16 cellular contexts compared by ENCODE assay signal in the genomic region with DNA sequence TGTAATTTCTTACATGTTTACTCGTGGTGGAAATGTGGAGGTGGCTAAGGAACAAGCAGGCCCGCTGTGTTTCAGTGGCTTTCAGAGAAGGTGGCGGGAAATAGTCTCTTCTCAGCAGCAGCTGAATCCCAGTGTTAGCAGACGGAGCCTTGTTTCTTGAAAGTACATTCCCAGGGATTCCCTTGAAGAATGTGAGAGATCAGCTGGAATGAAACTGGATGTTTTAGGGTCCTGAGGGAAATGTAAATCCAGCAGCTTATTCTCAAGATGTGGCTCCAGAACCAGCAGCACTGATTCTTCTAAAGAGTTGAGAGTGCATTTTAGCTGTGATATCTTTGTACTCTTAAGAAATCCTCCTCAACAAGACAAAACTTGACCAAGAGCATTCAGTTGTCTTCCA.
"Had no signal": no experiment of that assay in that cellular context is flagged by ENCODE, and none has a peak within 500 bp of the region (broad histone marks: within the 10 kb centered on the region; RNA-seq: fewer than 3 reads in every experiment).

No MANE protein-coding gene starts in this region.

- H3K27me3 ChIP-seq: gastrocnemius medialis, spleen had no signal

- H3K4me1 ChIP-seq: gastrocnemius medialis had no signal

- H3K4me3 Mint-ChIP-seq: activated CD8-positive, alpha-beta T cell treated with anti-CD3 and anti-CD28 coated beads, Interleukin-2, amount 10 ng/mL, durations not matched to agents 7 days and 5 days; activated naive CD8-positive, alpha-beta T cell treated with anti-CD3 and anti-CD28 coated beads for 36 hours; dendritic cell treated with granulocyte-macrophage colony-stimulating factor and Interleukin-4, amounts not matched to agents 40 ng/mL and 50 ng/mL, for 4 days; naive thymus-derived CD4-positive, alpha-beta T cell had no signal

- ATAC-seq: activated CD8-positive, alpha-beta T cell treated with anti-CD3 and anti-CD28 coated beads, Interleukin-2, amount 10 ng/mL, durations not matched to agents 7 days and 5 days; gastrocnemius medialis; left lobe of liver; naive thymus-derived CD4-positive, alpha-beta T cell; right cardiac atrium had no signal

- H3K9me3 Mint-ChIP-seq: dendritic cell treated with granulocyte-macrophage colony-stimulating factor and Interleukin-4, amounts not matched to agents 40 ng/mL and 50 ng/mL, for 4 days had no signal

- H3K4me3 ChIP-seq: gastrocnemius medialis, spleen had no signal

- DNase-seq: activated CD4-positive, alpha-beta T cell treated with anti-CD3 and anti-CD28 coated beads for 48 hours; activated CD8-positive, alpha-beta memory T cell treated with anti-CD3 and anti-CD28 coated beads, Interleukin-2, amount 50 U/mL, for 4 hours; activated CD8-positive, alpha-beta T cell treated with anti-CD3 and anti-CD28 coated beads, Interleukin-2, amount 10 ng/mL, durations not matched to agents 7 days and 5 days; activated naive CD8-positive, alpha-beta T cell treated with anti-CD3 and anti-CD28 coated beads for 36 hours; activated T-cell treated with anti-CD3 and anti-CD28 coated beads, Interleukin-2, amount 50 U/mL, for 48 hours; cerebellar nuclear complex; gastrocnemius medialis; islet precursor cell; naive thymus-derived CD4-positive, alpha-beta T cell; right cardiac atrium; spleen; T-helper 2 cell had no signal

- H3K9me3 ChIP-seq: gastrocnemius medialis had no signal

- H3K27ac Mint-ChIP-seq: activated CD8-positive, alpha-beta T cell treated with anti-CD3 and anti-CD28 coated beads, Interleukin-2, amount 10 ng/mL, durations not matched to agents 7 days and 5 days; activated naive CD8-positive, alpha-beta T cell treated with anti-CD3 and anti-CD28 coated beads for 36 hours; dendritic cell treated with granulocyte-macrophage colony-stimulating factor and Interleukin-4, amounts not matched to agents 40 ng/mL and 50 ng/mL, for 4 days; naive thymus-derived CD4-positive, alpha-beta T cell; progenitor cell of endocrine pancreas had no signal

- H3K27me3 Mint-ChIP-seq: activated naive CD8-positive, alpha-beta T cell treated with anti-CD3 and anti-CD28 coated beads for 36 hours; dendritic cell treated with granulocyte-macrophage colony-stimulating factor and Interleukin-4, amounts not matched to agents 40 ng/mL and 50 ng/mL, for 4 days; naive thymus-derived CD4-positive, alpha-beta T cell; progenitor cell of endocrine pancreas had no signal

- H3K36me3 ChIP-seq: gastrocnemius medialis, spleen had no signal

- H3K27ac ChIP-seq: epithelial cell of prostate, gastrocnemius medialis had no signal
